In the genomic region with DNA sequence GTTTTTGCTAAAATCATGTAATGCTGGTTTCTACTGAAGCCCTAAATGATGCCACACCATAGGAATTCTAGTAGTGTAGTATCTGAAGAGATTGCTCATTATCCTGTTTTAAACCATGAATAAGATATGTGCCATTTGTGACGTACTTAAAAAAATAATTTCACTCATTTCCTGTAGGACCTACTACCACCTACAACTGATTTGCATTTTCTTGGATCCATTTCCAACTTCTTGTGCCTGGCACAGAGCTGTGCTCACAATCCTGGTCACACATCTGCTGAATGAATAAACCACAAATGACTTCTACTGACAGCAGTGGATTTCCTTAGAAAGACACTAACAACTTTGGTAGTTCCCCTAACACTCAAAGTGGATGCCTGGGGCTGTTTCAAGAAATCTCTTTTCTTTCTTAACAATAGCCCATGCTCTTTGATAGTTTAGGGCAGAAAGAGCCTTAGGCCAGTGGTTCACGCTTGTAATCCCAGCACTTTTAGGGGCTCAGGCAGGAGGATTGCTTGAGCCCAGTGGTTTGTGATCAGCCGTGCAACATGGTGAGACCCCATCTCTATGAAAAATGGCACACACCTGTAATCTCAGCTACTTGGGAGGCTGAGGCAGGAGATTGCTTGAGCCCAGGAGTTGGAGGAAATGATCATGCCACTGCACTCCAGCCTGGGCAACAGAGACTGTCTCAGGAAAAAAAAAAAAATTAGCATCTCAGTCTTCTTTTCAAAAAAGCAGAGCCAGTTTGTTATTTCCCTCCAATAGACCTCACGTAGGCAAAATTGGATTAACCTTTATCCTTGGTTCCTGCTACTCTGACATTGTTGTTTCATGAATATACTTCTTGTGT, we compare ENCODE assay signal across 15 cellular contexts. TPM values are rescaled to one million over a fixed set of nuclear protein-coding genes. Genes with fewer than 3 reads are reported as not detected.
DNase-seq lines count a peak whose midpoint lies in the region; ATAC-seq and TF ChIP-seq lines count a peak whose summit lies in the region.
"Had no signal": no experiment of that assay in that cellular context is flagged by ENCODE, and none has a peak within 500 bp of the region (broad histone marks: within the 10 kb centered on the region; RNA-seq: fewer than 3 reads in every experiment).

No MANE protein-coding gene starts in this region.

- H3K27ac ChIP-seq in osteoblast (ENCODE audit: low read depth, low read length), result peak overlapping the region; percentile 77
- H3K27ac ChIP-seq: HL-60 had no signal

- H2AFZ ChIP-seq in osteoblast (ENCODE audit: low read length), result peak overlapping the region; percentile 59

- TF ChIP-seq CTCF in astrocyte of the cerebellum (IDR thresholded peaks at IDR 0.05; ENCODE audit: low read depth, low read length, missing control alignments) (no peak), osteoblast (IDR thresholded peaks at IDR 0.05; ENCODE audit: extremely low read depth, low read depth, low read length) (no peak)

- no peaks in the 10 kb centered on the region for H4K20me1 ChIP-seq in osteoblast (ENCODE audit: insufficient read depth, low read length)

- peak; percentile 48 for DNase-seq in activated CD4-positive, alpha-beta T cell treated with anti-CD3 and anti-CD28 coated beads for 36 hours
- no peak for DNase-seq in activated CD4-positive, alpha-beta T cell treated with anti-CD3 and anti-CD28 coated beads for 4 hours
- peak; percentile 37 for DNase-seq in astrocyte of the cerebellum (ENCODE audit: low read depth)
- DNase-seq in osteoblast (ENCODE audit: insufficient read length, low spot score, missing footprints), result peak; percentile 82
- no peak for DNase-seq in putamen (ENCODE audit: low spot score)
- DNase-seq in HPDE6-E6E7 (ENCODE audit: extremely low spot score), result no peak
- DNase-seq: 8988T; naive B cell; NCI-H1436 treated with DMSO at 0.1 percent for 48 hours; stimulated activated CD4-positive, alpha-beta T cell treated with anti-CD3 and anti-CD28 coated beads, Interleukin-12 subunit alpha, Interleukin-12 subunit beta, amount 100 ng/mL, for 4 hours; substantia nigra; T1000 had no signal

- peaks cover 40% of the 10 kb centered on the region for H3K4me1 Mint-ChIP-seq in activated CD4-positive, alpha-beta T cell treated with anti-CD3 and anti-CD28 coated beads for 36 hours

- no peaks in the 10 kb centered on the region for H3K9me3 Mint-ChIP-seq in activated CD4-positive, alpha-beta T cell treated with anti-CD3 and anti-CD28 coated beads for 36 hours (ENCODE audit: low read depth)

- CTCF ChIA-PET in activated CD4-positive, alpha-beta T cell treated with anti-CD3 and anti-CD28 coated beads for 36 hours (lab: Charles Lee), result interaction anchor here (0.8 to 1.3 kb wide), 3 partner anchors 10 to 48 kb away, joined by 3 to 5 read pairs (median 4); no protein-coding TSS in a partner anchor

- no peaks in the 10 kb centered on the region for H3K36me3 ChIP-seq in osteoblast (ENCODE audit: insufficient read depth, low read length)

- H3K27me3 Mint-ChIP-seq in activated CD4-positive, alpha-beta T cell treated with anti-CD3 and anti-CD28 coated beads for 36 hours, result peaks cover 2% of the 10 kb centered on the region

- H3K4me2 ChIP-seq in osteoblast (ENCODE audit: insufficient read depth, low read length), result no peak overlapping the region

- peaks cover 7% of the 10 kb centered on the region for H3K4me1 ChIP-seq in osteoblast (ENCODE audit: insufficient read depth, low read length)

- intact Hi-C loops in activated CD4-positive, alpha-beta T cell treated with anti-CD3 and anti-CD28 coated beads for 36 hours (cut with DNase I, micrococcal nuclease), result loop anchor here (1.0 to 2.0 kb wide), 5 partner anchors 9 to 56 kb away; no protein-coding TSS in a partner anchor

- in situ Hi-C loops in astrocyte of the cerebellum (cut with HindIII; ENCODE audit: low sequenced_read_pairs), result no loop called here

- H3K4me3 ChIP-seq in astrocyte of the cerebellum (ENCODE audit: low read depth, low read length) (no peak overlapping the region), osteoblast (ENCODE audit: insufficient read depth, low read length) (no peak overlapping the region)

- H3K27me3 ChIP-seq in osteoblast (ENCODE audit: insufficient read depth, low read length), result no peaks in the 10 kb centered on the region

- POLR2A ChIA-PET in activated CD4-positive, alpha-beta T cell treated with anti-CD3 and anti-CD28 coated beads for 36 hours (lab: Charles Lee), result interaction anchor here (0.6 to 1.9 kb wide), 5 partner anchors 9 to 244 kb away, joined by 3 to 28 read pairs (median 3); a partner anchor contains a TSS

- H3K4me3 Mint-ChIP-seq in activated CD4-positive, alpha-beta T cell treated with anti-CD3 and anti-CD28 coated beads for 36 hours, result no peak overlapping the region
- H3K4me3 Mint-ChIP-seq: naive B cell had no signal

- no peaks in the 10 kb centered on the region for H3K79me2 ChIP-seq in osteoblast (ENCODE audit: insufficient read depth, low read length)

- no peaks in the 10 kb centered on the region for H3K36me3 Mint-ChIP-seq in activated CD4-positive, alpha-beta T cell treated with anti-CD3 and anti-CD28 coated beads for 36 hours (ENCODE audit: low read depth)
- H3K36me3 Mint-ChIP-seq: naive B cell had no signal

- H3K9me3 ChIP-seq in osteoblast (ENCODE audit: low read depth, low read length), result no peaks in the 10 kb centered on the region

- H3K27ac Mint-ChIP-seq in activated CD4-positive, alpha-beta T cell treated with anti-CD3 and anti-CD28 coated beads for 36 hours, result peak overlapping the region; percentile 72

- ATAC-seq in activated CD4-positive, alpha-beta T cell treated with anti-CD3 and anti-CD28 coated beads for 36 hours, result peak; percentile 90
- ATAC-seq in HG03432 (IDR thresholded peaks at IDR 0.05; ENCODE audit: unreplicated experiment) (peak; percentile 67), GM19395 (IDR thresholded peaks at IDR 0.05; ENCODE audit: unreplicated experiment) (no peak)

RNA-seq across cellular contexts. Expression of a gene that starts 13.0 kb away (rescaled TPM):
- total RNA-seq in activated CD4-positive, alpha-beta T cell treated with anti-CD3 and anti-CD28 coated beads for 36 hours, result 100 to 1,000 TPM; 129 to 149 TPM
- total RNA-seq in osteoblast, result 0.36 and 0.59 TPM in 2 replicates

Comparison
In these comparisons a context has a peak if more than half of its experiments do, and no peak if none do; other contexts are left out.
1. DNase-seq: peak in activated CD4-positive, alpha-beta T cell treated with anti-CD3 and anti-CD28 coated beads for 36 hours (single experiment), astrocyte of the cerebellum (single experiment) and osteoblast (single experiment); none in activated CD4-positive, alpha-beta T cell treated with anti-CD3 and anti-CD28 coated beads for 4 hours (0 of 2), putamen (single experiment) and HPDE6-E6E7 (single experiment).
2. RNA of a gene that starts 13.0 kb away (total RNA-seq): 129 to 149 TPM in activated CD4-positive, alpha-beta T cell treated with anti-CD3 and anti-CD28 coated beads for 36 hours; 0.36 to 0.59 TPM in osteoblast; every median in the first group is over 10 times any median in the second.